Comparison of ENCODE assay signal across 21 cellular contexts in the genomic region with DNA sequence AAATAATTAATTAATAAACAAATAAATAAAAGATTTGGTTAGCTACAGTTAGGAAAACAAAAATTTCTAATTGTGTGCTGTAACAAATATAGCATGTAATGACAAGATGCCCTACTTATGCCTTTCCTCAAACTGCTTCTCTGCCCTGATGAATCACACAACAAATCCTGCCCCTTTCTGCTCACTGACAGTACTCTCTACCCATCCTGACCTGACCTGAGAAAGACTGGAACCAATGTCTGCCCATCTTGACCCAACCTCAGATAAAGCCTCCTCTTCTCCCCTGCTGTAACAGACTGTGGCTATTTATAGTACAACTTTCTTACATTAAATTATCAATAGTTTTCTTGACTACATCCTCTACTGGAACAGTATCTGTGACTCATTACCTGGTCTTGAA. TPM values are rescaled to one million over a fixed set of nuclear protein-coding genes. Genes with fewer than 3 reads are reported as not detected.
DNase-seq lines count a peak whose midpoint lies in the region; ATAC-seq and TF ChIP-seq lines count a peak whose summit lies in the region.
"Had no signal": no experiment of that assay in that cellular context is flagged by ENCODE, and none has a peak within 500 bp of the region (broad histone marks: within the 10 kb centered on the region; RNA-seq: fewer than 3 reads in every experiment).

No MANE protein-coding gene starts in this region.

- H3K4me3 ChIP-seq in epithelial cell of esophagus (ENCODE audit: low read length) (no peak overlapping the region), osteoblast (ENCODE audit: insufficient read depth, low read length) (no peak overlapping the region), Karpas-422 (ENCODE audit: low read length) (no peak overlapping the region)
- H3K4me3 ChIP-seq: cardiac muscle cell, sigmoid colon had no signal

- no peaks in the 10 kb centered on the region for H3K9me3 ChIP-seq in osteoblast (ENCODE audit: low read depth, low read length)
- H3K9me3 ChIP-seq in Karpas-422 (ENCODE audit: low read length): no peaks in the 10 kb centered on the region
- H3K9me3 ChIP-seq: sigmoid colon had no signal

- H3K36me3 ChIP-seq in osteoblast (ENCODE audit: insufficient read depth, low read length) (no peaks in the 10 kb centered on the region), Karpas-422 (ENCODE audit: insufficient read depth, low read length) (no peaks in the 10 kb centered on the region)
- H3K36me3 ChIP-seq: cardiac muscle cell, sigmoid colon had no signal

- H3K4me1 ChIP-seq in osteoblast (ENCODE audit: insufficient read depth, low read length) (peaks cover 23% of the 10 kb centered on the region), Karpas-422 (ENCODE audit: low read length) (peaks cover 17% of the 10 kb centered on the region)

- peak; percentile 72 for DNase-seq in ELR (ENCODE audit: low read depth)
- peak; percentile 10 for DNase-seq in RPMI7951 (ENCODE audit: low read depth)
- peak; percentile 87 for DNase-seq in epithelial cell of esophagus (ENCODE audit: low read depth)
- DNase-seq in osteoblast (ENCODE audit: insufficient read length, low spot score, missing footprints): peak; percentile 80
- DNase-seq in Karpas-422: no peak
- no peak for DNase-seq in activated naive CD4-positive, alpha-beta T cell treated with anti-CD3 and anti-CD28 coated beads, Interleukin-2, amount 50 U/mL, for 16 hours
- DNase-seq: activated CD4-positive, CD25-positive, alpha-beta regulatory T cell; activated naive CD4-positive, alpha-beta T cell; C1 segment of cervical spinal cord; effector memory CD4-positive, alpha-beta T cell; Kasumi-1; NCI-H1694 treated with DMSO at 0.1 percent for 48 hours; NCI-H510A treated with DMSO at 0.1 percent for 48 hours; OCI-M1; sigmoid colon; stimulated activated CD4-positive, alpha-beta T cell treated with anti-CD3 and anti-CD28 coated beads, Interleukin-4, amount 100 ng/mL, for 24 hours had no signal

- H2AFZ ChIP-seq in osteoblast (ENCODE audit: low read length) (no peak overlapping the region), Karpas-422 (ENCODE audit: low read length) (no peak overlapping the region)

- no peaks in the 10 kb centered on the region for H4K20me1 ChIP-seq in osteoblast (ENCODE audit: insufficient read depth, low read length)
- H4K20me1 ChIP-seq in Karpas-422 (ENCODE audit: insufficient read depth, low read depth, low read length): peaks cover 5% of the 10 kb centered on the region; the same call in 1 of the 2 replicates

- H3K27ac ChIP-seq in osteoblast (ENCODE audit: low read depth, low read length) (peak overlapping the region; percentile 59), Karpas-422 (ENCODE audit: low read length) (no peak overlapping the region)
- H3K27ac ChIP-seq: cardiac muscle cell, HL-60, sigmoid colon had no signal

- H3K27me3 ChIP-seq in osteoblast (ENCODE audit: insufficient read depth, low read length): no peaks in the 10 kb centered on the region
- no peaks in the 10 kb centered on the region for H3K27me3 ChIP-seq in Karpas-422 (ENCODE audit: low read length)
- H3K27me3 ChIP-seq: cardiac muscle cell, sigmoid colon had no signal

- TF ChIP-seq CTCF in epithelial cell of esophagus (IDR thresholded peaks at IDR 0.05; ENCODE audit: insufficient read depth, low read depth, low read length, missing control alignments) (no peak), osteoblast (IDR thresholded peaks at IDR 0.05; ENCODE audit: extremely low read depth, low read depth, low read length) (no peak)

- no peak overlapping the region for H3K4me2 ChIP-seq in osteoblast (ENCODE audit: insufficient read depth, low read length)
- H3K4me2 ChIP-seq in Karpas-422 (ENCODE audit: low read depth, low read length, poor library complexity, severe bottlenecking): no peak overlapping the region

- H3K79me2 ChIP-seq in osteoblast (ENCODE audit: insufficient read depth, low read length) (peaks cover 3% of the 10 kb centered on the region), Karpas-422 (ENCODE audit: low read length) (no peaks in the 10 kb centered on the region)

- no peaks in the 10 kb centered on the region for H3K9me2 ChIP-seq in Karpas-422 (replicated peaks; ENCODE audit: insufficient read depth, low read length)

- no peak overlapping the region for H3K9ac ChIP-seq in Karpas-422 (ENCODE audit: low read length)

- ATAC-seq in HG02970 (IDR thresholded peaks at IDR 0.05; ENCODE audit: low FRiP score, unreplicated experiment) (no peak), GM18502 (IDR thresholded peaks at IDR 0.05; ENCODE audit: poor library complexity, unreplicated experiment) (no peak)
- ATAC-seq: HCT116 had no signal

RNA-seq across cellular contexts. Expression of gene PPP1R13B, which starts 43.7 kb away (rescaled TPM):
- 0.78 and 1.6 TPM in 2 replicates for total RNA-seq in RPMI7951 (2014; rRNA removed; shearing (Covaris generic))
- 3.3 and 4.4 TPM in 2 replicates for total RNA-seq in osteoblast
- 3.0 and 3.6 TPM in 2 replicates for total RNA-seq in Karpas-422 (2014; rRNA removed; shearing (Covaris generic); ENCODE audit: low replicate concordance)

Comparison
In these comparisons a context has a peak if more than half of its experiments do, and no peak if none do; other contexts are left out.
1. DNase-seq: peak in ELR (single experiment), RPMI7951 (single experiment), epithelial cell of esophagus (single experiment) and osteoblast (single experiment); none in Karpas-422 (single experiment) and activated naive CD4-positive, alpha-beta T cell treated with anti-CD3 and anti-CD28 coated beads, Interleukin-2, amount 50 U/mL, for 16 hours (single experiment).